Comparison of ENCODE assay signal across 14 cellular contexts in the genomic region with DNA sequence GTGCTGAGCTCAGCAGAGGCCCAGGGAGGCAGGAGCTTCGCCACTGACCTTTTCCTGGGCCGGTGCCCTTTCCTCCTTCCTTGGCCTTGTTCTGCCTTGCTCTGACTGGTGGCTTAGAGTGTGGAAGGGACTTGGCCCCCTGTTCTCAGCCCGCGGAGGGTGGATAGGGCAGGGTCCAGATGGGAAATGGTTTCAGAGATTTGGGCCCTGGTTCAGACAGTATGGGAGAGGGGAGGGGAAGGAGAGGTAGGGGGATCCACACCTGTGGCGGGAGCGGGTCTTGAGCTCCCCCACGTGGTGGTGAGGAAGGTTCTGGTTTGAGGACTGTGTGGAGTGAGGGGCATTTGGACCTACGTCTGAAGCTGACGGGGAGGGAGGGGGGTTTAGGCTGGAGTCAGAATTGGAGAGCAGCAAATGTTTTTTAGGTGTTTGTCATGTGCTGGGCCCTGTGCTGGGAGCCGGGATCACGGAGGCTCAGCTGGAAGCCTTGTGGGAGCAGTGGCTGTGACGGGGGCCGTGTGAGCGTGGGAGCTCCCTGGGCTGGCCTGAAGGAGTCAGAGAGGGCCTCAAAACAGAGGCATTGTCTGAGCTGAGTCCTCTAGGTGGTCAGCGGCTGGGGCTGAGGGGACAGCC. TPM values are rescaled to one million over a fixed set of nuclear protein-coding genes. Genes with fewer than 3 reads are reported as not detected.
DNase-seq lines count a peak whose midpoint lies in the region; ATAC-seq and TF ChIP-seq lines count a peak whose summit lies in the region.
"Had no signal": no experiment of that assay in that cellular context is flagged by ENCODE, and none has a peak within 500 bp of the region (broad histone marks: within the 10 kb centered on the region; RNA-seq: fewer than 3 reads in every experiment).

No MANE protein-coding gene starts in this region.

- H4K20me1 ChIP-seq in OCI-LY1 (ENCODE audit: insufficient read depth, low read length): no peaks in the 10 kb centered on the region

- H2AFZ ChIP-seq in OCI-LY1 (ENCODE audit: low read length): no peak overlapping the region

- H3K9ac ChIP-seq in OCI-LY1 (ENCODE audit: low read length): no peak overlapping the region

- H3K9me2 ChIP-seq in OCI-LY1 (ENCODE audit: low read depth, low read length): no peaks in the 10 kb centered on the region

- H3K4me1 Mint-ChIP-seq in osteocyte (ENCODE audit: unreplicated experiment): peaks cover 15% of the 10 kb centered on the region

- H3K27me3 Mint-ChIP-seq in osteocyte (ENCODE audit: unreplicated experiment): no peaks in the 10 kb centered on the region
- H3K27me3 Mint-ChIP-seq: stimulated activated naive CD8-positive, alpha-beta T cell treated with anti-CD3 and anti-CD28 coated beads, Interleukin-15, Interleukin-2, amounts not matched to agents 100 ng/mL and 50 ng/mL, for 24 hours had no signal

- H3K27ac Mint-ChIP-seq in osteocyte (ENCODE audit: unreplicated experiment): no peak overlapping the region
- H3K27ac Mint-ChIP-seq: stimulated activated naive CD8-positive, alpha-beta T cell treated with anti-CD3 and anti-CD28 coated beads, Interleukin-15, Interleukin-2, amounts not matched to agents 100 ng/mL and 50 ng/mL, for 24 hours; T-helper 17 cell had no signal

- TF ChIP-seq EP300 in esophagus muscularis mucosa (IDR thresholded peaks at IDR 0.05): no peak

- no peaks in the 10 kb centered on the region for H3K36me3 Mint-ChIP-seq in osteocyte (ENCODE audit: unreplicated experiment)

- DNase-seq in foreskin keratinocyte: no peak
- no peak for DNase-seq in osteocyte (ENCODE audit: extremely low spot score, unreplicated experiment)
- no peak for DNase-seq in putamen (ENCODE audit: low spot score)
- DNase-seq in esophagus muscularis mucosa (ENCODE audit: extremely low spot score): no peak
- DNase-seq: DMS79 treated with DMSO at 0.1 percent for 48 hours, gastrocnemius medialis, NCI-H446 had no signal

- WGBS in esophagus muscularis mucosa: 79% methylated on average over 14 of the region's 15 CpGs

- H3K4me1 ChIP-seq in OCI-LY1 (ENCODE audit: insufficient read depth, low read length, severe bottlenecking): no peaks in the 10 kb centered on the region
- H3K4me1 ChIP-seq in foreskin keratinocyte: peaks cover 4% of the 10 kb centered on the region
- H3K4me1 ChIP-seq in esophagus muscularis mucosa: peaks cover 37 to 52% (median 39%) of the 10 kb centered on the region in 4 donors

- H3K27me3 ChIP-seq in OCI-LY1 (ENCODE audit: insufficient read depth, low read length) (no peaks in the 10 kb centered on the region; the same call in 1 of the 2 replicates), foreskin keratinocyte (no peaks in the 10 kb centered on the region), esophagus muscularis mucosa (peaks cover 0 to 8% (median 0%) of the 10 kb centered on the region in 4 donors)
- H3K27me3 ChIP-seq: body of pancreas had no signal

- H3K36me3 ChIP-seq in OCI-LY1 (ENCODE audit: insufficient read depth, low read length) (no peaks in the 10 kb centered on the region), esophagus muscularis mucosa (peaks cover 0 to 88% (median 39%) of the 10 kb centered on the region in 4 donors)

- no peaks in the 10 kb centered on the region for H3K9me3 Mint-ChIP-seq in osteocyte (ENCODE audit: unreplicated experiment)
- H3K9me3 Mint-ChIP-seq: stimulated activated naive CD8-positive, alpha-beta T cell treated with anti-CD3 and anti-CD28 coated beads, Interleukin-15, Interleukin-2, amounts not matched to agents 100 ng/mL and 50 ng/mL, for 24 hours had no signal

- no peaks in the 10 kb centered on the region for H3K9me3 ChIP-seq in OCI-LY1 (ENCODE audit: low read length)
- no peaks in the 10 kb centered on the region for H3K9me3 ChIP-seq in esophagus muscularis mucosa
- H3K9me3 ChIP-seq: body of pancreas, gastrocnemius medialis had no signal

- ATAC-seq in foreskin keratinocyte (no peak), GM21737 (IDR thresholded peaks at IDR 0.05; ENCODE audit: unreplicated experiment) (no peak)
- ATAC-seq: body of pancreas, gastrocnemius medialis, T-helper 17 cell had no signal

- no peak for TF ChIP-seq POLR2A in esophagus muscularis mucosa (IDR thresholded peaks at IDR 0.05; ENCODE audit: low read depth)

- no peaks in the 10 kb centered on the region for H3F3A ChIP-seq in OCI-LY1 (ENCODE audit: insufficient read depth, low read length)

- H3K4me3 Mint-ChIP-seq in osteocyte (ENCODE audit: unreplicated experiment): no peak overlapping the region
- H3K4me3 Mint-ChIP-seq: stimulated activated naive CD8-positive, alpha-beta T cell treated with anti-CD3 and anti-CD28 coated beads, Interleukin-15, Interleukin-2, amounts not matched to agents 100 ng/mL and 50 ng/mL, for 24 hours; T-helper 17 cell had no signal

- TF ChIP-seq CTCF in GM12873 (IDR thresholded peaks at IDR 0.05; ENCODE audit: insufficient read depth, low read depth, low read length, missing control alignments) (peak; percentile 29), OCI-LY1 (IDR thresholded peaks at IDR 0.05; ENCODE audit: low read length) (peak; percentile 70), foreskin keratinocyte (conservative IDR thresholded peaks at IDR 0.05) (peak; percentile 35), osteocyte (IDR thresholded peaks at IDR 0.05) (peak; percentile 29), esophagus muscularis mucosa (IDR thresholded peaks at IDR 0.05) (no peak)

- H3K4me2 ChIP-seq in OCI-LY1 (ENCODE audit: low read length): no peak overlapping the region

- no peaks in the 10 kb centered on the region for H3K79me2 ChIP-seq in OCI-LY1 (ENCODE audit: insufficient read depth, low read length)

- H3K27ac ChIP-seq in OCI-LY1 (ENCODE audit: low read depth, low read length, poor library complexity, severe bottlenecking) (no peak overlapping the region), foreskin keratinocyte (no peak overlapping the region), esophagus muscularis mucosa (replicated peaks in 1 of 4) (no peak overlapping the region)
- H3K27ac ChIP-seq: body of pancreas, gastrocnemius medialis had no signal

- intact Hi-C loops in esophagus muscularis mucosa (cut with DNase I): loop anchor here (5.0 kb wide), 1 partner anchor 73 kb away; a partner anchor contains a TSS

- no peak overlapping the region for H3K4me3 ChIP-seq in OCI-LY1 (ENCODE audit: low read depth, low read length, poor library complexity, severe bottlenecking)
- H3K4me3 ChIP-seq in esophagus muscularis mucosa: no peak overlapping the region
- H3K4me3 ChIP-seq: body of pancreas, gastrocnemius medialis had no signal

RNA-seq across cellular contexts. Expression of a gene that starts 27.2 kb away (rescaled TPM):
- 3.7 and 4.0 TPM in 2 replicates for total RNA-seq in foreskin keratinocyte
- polyA plus RNA-seq in foreskin keratinocyte: 2.2 and 2.6 TPM in 2 replicates
- total RNA-seq in osteocyte: 4.7 and 4.8 TPM in 2 replicates
- 10 to 100 TPM in 3 of 4 donors, 1 to 10 TPM in 1; 7.0 to 21.1 (median 16.0) TPM for total RNA-seq in esophagus muscularis mucosa

RNA-seq across cellular contexts. Expression of a gene that starts 38.1 kb away (rescaled TPM):
- not detected in 2 replicates for total RNA-seq in foreskin keratinocyte
- polyA plus RNA-seq in foreskin keratinocyte: not detected in 2 replicates
- not detected in 2 replicates for total RNA-seq in osteocyte
- under 1 TPM in 2 of 4 donors, not detected in 2; 0.42 to 0.46 TPM for total RNA-seq in esophagus muscularis mucosa
- total RNA-seq: body of pancreas, gastrocnemius medialis, mononuclear cell, T-helper 17 cell had no signal

Comparison
In these comparisons a context has a peak if more than half of its experiments do, and no peak if none do; other contexts are left out.
1. CTCF ChIP-seq: peak in GM12873 (single experiment), OCI-LY1 (single experiment), foreskin keratinocyte (single experiment) and osteocyte (single experiment); none in esophagus muscularis mucosa (0 of 3).